In genomic region chr7:4169505-4169904, GRCh38 we compare ENCODE assay signal across 1 cellular context.
TF ChIP-seq lines count a peak whose summit lies in the region.

No MANE protein-coding gene starts in this region.

TF ChIP-seq in WTC11, 78 proteins besides CTCF, POLR2A, EP300 and RAD21 (continued from another document):
- TF ChIP-seq STAT6 (CRISPR knock-in tag; conservative IDR thresholded peaks at IDR 0.05; ENCODE audit: low read depth) (no peak), NR2C2 (CRISPR knock-in tag; IDR thresholded peaks at IDR 0.05) (no peak), ZNF532 (CRISPR knock-in tag; IDR thresholded peaks at IDR 0.05; ENCODE audit: borderline replicate concordance) (no peak), ZNF671 (CRISPR knock-in tag; IDR thresholded peaks at IDR 0.05) (no peak), AFF4 (CRISPR knock-in tag; IDR thresholded peaks at IDR 0.05; ENCODE audit: borderline replicate concordance) (no peak), ATF6 (CRISPR knock-in tag; IDR thresholded peaks at IDR 0.05) (no peak), NR1H2 (CRISPR knock-in tag; IDR thresholded peaks at IDR 0.05) (no peak), KAT7 (CRISPR knock-in tag; IDR thresholded peaks at IDR 0.05; ENCODE audit: borderline replicate concordance) (no peak), E2F4 (CRISPR knock-in tag; IDR thresholded peaks at IDR 0.05; ENCODE audit: borderline replicate concordance, low read depth) (no peak), PREB (CRISPR knock-in tag; IDR thresholded peaks at IDR 0.05; ENCODE audit: borderline replicate concordance) (no peak), PRRX2 (CRISPR knock-in tag; IDR thresholded peaks at IDR 0.05) (no peak), ZSCAN18 (CRISPR knock-in tag; IDR thresholded peaks at IDR 0.05) (no peak), IRF2 (CRISPR knock-in tag; IDR thresholded peaks at IDR 0.05; ENCODE audit: borderline replicate concordance, low read depth) (no peak)
